Comparison of ENCODE assay signal across 18 cellular contexts in the genomic region with DNA sequence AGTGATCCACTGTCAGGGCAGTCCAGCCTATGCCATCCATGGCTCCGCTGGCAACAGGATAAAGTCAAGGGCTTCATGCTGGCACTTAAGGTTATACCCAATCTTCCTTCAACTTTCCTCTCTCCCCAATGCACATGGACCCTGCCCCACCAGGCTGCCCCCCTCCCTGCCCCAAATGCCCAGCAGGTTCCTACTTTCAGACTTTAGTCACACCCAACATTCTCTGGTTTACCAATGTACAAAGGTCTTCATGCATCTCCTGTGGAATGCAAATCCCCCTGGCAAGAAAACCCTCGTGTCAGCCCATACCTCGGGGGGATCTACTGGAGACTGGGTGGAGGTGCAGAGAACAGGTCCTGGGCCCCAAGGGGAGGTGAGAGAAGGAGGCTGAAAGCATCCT. TPM values are rescaled to one million over a fixed set of nuclear protein-coding genes. Genes with fewer than 3 reads are reported as not detected.
DNase-seq lines count a peak whose midpoint lies in the region; ATAC-seq and TF ChIP-seq lines count a peak whose summit lies in the region.
"Had no signal": no experiment of that assay in that cellular context is flagged by ENCODE, and none has a peak within 500 bp of the region (broad histone marks: within the 10 kb centered on the region; RNA-seq: fewer than 3 reads in every experiment).

No MANE protein-coding gene starts in this region.

- no peaks in the 10 kb centered on the region for H3K27me3 ChIP-seq in right cardiac atrium (ENCODE audit: control insufficient read depth, insufficient read depth)
- no peaks in the 10 kb centered on the region for H3K27me3 ChIP-seq in left lung
- no peaks in the 10 kb centered on the region for H3K27me3 ChIP-seq in gastrocnemius medialis
- H3K27me3 ChIP-seq: body of pancreas, right lobe of liver had no signal

- 96% methylated on average over 3 of the region's 3 CpGs for WGBS in right cardiac atrium

- H3K36me3 ChIP-seq in left lung (no peaks in the 10 kb centered on the region), gastrocnemius medialis (no peaks in the 10 kb centered on the region)
- H3K36me3 ChIP-seq: right lobe of liver had no signal

- no peak for TF ChIP-seq POLR2A in gastrocnemius medialis (IDR thresholded peaks at IDR 0.05)

- H3K9me3 ChIP-seq in right cardiac atrium (ENCODE audit: control insufficient read depth, low read length) (no peaks in the 10 kb centered on the region), left lung (no peaks in the 10 kb centered on the region), gastrocnemius medialis (no peaks in the 10 kb centered on the region)
- H3K9me3 ChIP-seq: body of pancreas, right lobe of liver had no signal

- peak overlapping the region; percentile 63 for H3K27ac ChIP-seq in right cardiac atrium (ENCODE audit: low read length)
- H3K27ac ChIP-seq in left lung: peak overlapping the region; percentile 60 to 82
- peak overlapping the region; percentile 59 to 79 (median 70) for H3K27ac ChIP-seq in gastrocnemius medialis

- in situ Hi-C loops in gastrocnemius medialis (cut with MboI; ENCODE audit: low sequenced_read_pairs in 4 of 4): no loop called here

- DNase-seq in right cardiac atrium (no peak), left ventricle myocardium superior (no peak), left lung (no peak), gastrocnemius medialis (no peak), superior temporal gyrus (ENCODE audit: extremely low spot score) (no peak), retina (no peak)
- DNase-seq: activated gamma-delta T cell; body of pancreas; effector CD4-positive, alpha-beta T cell; NCI-H1092; NCI-H2171; right lobe of liver; RPMI8226; stimulated activated naive B cell treated with anti-CD40 and anti-IgM and Interleukin-4, amounts not matched to agents 10 μg/mL and 1 μg/mL and 100 μg/mL, for 72 hours had no signal

- TF ChIP-seq CTCF in left lung (IDR thresholded peaks at IDR 0.05): no peak
- no peak for TF ChIP-seq CTCF in gastrocnemius medialis (IDR thresholded peaks at IDR 0.05 in 4 of 5, conservative IDR thresholded peaks at IDR 0.05 in 1 of 5)

- ATAC-seq in right cardiac atrium (no peak), left ventricle myocardium superior (no peak), left lung (no peak), gastrocnemius medialis (no peak), HG03025 (IDR thresholded peaks at IDR 0.05; ENCODE audit: low FRiP score, unreplicated experiment) (no peak), GM21737 (IDR thresholded peaks at IDR 0.05; ENCODE audit: unreplicated experiment) (no peak)
- ATAC-seq: activated CD4-positive, CD25-positive, alpha-beta regulatory T cell treated with anti-CD3 and anti-CD28 coated beads, Interleukin-2, amount 50 U/mL, for 24 hours; body of pancreas; K562; stimulated activated naive B cell treated with anti-CD40 and anti-IgM and Interleukin-4, amounts not matched to agents 10 μg/mL and 1 μg/mL and 100 μg/mL, for 72 hours had no signal

- H3K4me1 ChIP-seq in right cardiac atrium (ENCODE audit: control insufficient read depth, insufficient read depth, low read length): peaks cover 15% of the 10 kb centered on the region
- peaks cover 7 to 24% of the 10 kb centered on the region in 2 donors for H3K4me1 ChIP-seq in left lung
- peaks cover 9 to 16% of the 10 kb centered on the region in 2 donors for H3K4me1 ChIP-seq in gastrocnemius medialis
- H3K4me1 ChIP-seq: right lobe of liver had no signal

- no peak overlapping the region for H3K4me3 ChIP-seq in right cardiac atrium (ENCODE audit: low read length)
- H3K4me3 ChIP-seq in left lung: no peak overlapping the region
- H3K4me3 ChIP-seq in gastrocnemius medialis: no peak overlapping the region
- H3K4me3 ChIP-seq: body of pancreas, K562, right lobe of liver had no signal

- intact Hi-C loops in right cardiac atrium (cut with DNase I): no loop called here
- intact Hi-C loops in left ventricle myocardium superior (cut with micrococcal nuclease): no loop called here
- intact Hi-C loops in left lung (cut with DNase I): no loop called here
- intact Hi-C loops in gastrocnemius medialis (cut with DNase I; ENCODE audit: low total_unique reads): no loop called here

RNA-seq across cellular contexts. Expression of a gene that starts 59.3 kb away (rescaled TPM):
- total RNA-seq in right cardiac atrium (100 to 1,000 TPM in 1 of 4 donors, 10 to 100 TPM in 3; 63.9 to 103 (median 75.2) TPM), left ventricle myocardium superior (65.6 TPM), left lung (100 to 1,000 TPM in 1 of 2 donors, 10 to 100 TPM in 1; 78.0 to 121 TPM), gastrocnemius medialis (100 to 1,000 TPM in 3 of 4 donors, 10 to 100 TPM in 1; 87.9 to 182 (median 106) TPM)
- 27.1 TPM for polyA plus RNA-seq in right cardiac atrium
